ENCODE assay signal across 16 cellular contexts in genomic region chr6:38589367-38589720, GRCh38. TPM values are rescaled to one million over a fixed set of nuclear protein-coding genes. Genes with fewer than 3 reads are reported as not detected.
DNase-seq lines count a peak whose midpoint lies in the region; ATAC-seq and TF ChIP-seq lines count a peak whose summit lies in the region.
"Had no signal": no experiment of that assay in that cellular context is flagged by ENCODE, and none has a peak within 500 bp of the region (broad histone marks: within the 10 kb centered on the region; RNA-seq: fewer than 3 reads in every experiment).

No MANE protein-coding gene starts in this region.

- H4K20me1 ChIP-seq in mammary epithelial cell (ENCODE audit: insufficient read depth, low read length): no peaks in the 10 kb centered on the region

- no peak overlapping the region for H3K4me3 ChIP-seq in mammary epithelial cell (replicated peaks in 1 of 3; ENCODE audit: insufficient read depth in 1 of 3, low read depth in 2 of 3, low read length in 3 of 3)
- no peak overlapping the region for H3K4me3 ChIP-seq in RWPE2 (ENCODE audit: severe bottlenecking)

- CTCF ChIA-PET in mammary epithelial cell (lab: Charles Lee; ENCODE audit: low non-redundant PET) (no interaction called here), MCF 10A (lab: Yijun Ruan, JAX) (no interaction called here)

- dilution Hi-C loops in mammary epithelial cell (cut with HindIII; ENCODE audit: low sequenced_read_pairs): no loop called here

- H3K36me3 Mint-ChIP-seq in MCF 10A (ENCODE audit: insufficient read depth, unreplicated experiment): peaks cover 12% of the 10 kb centered on the region
- H3K36me3 Mint-ChIP-seq in stimulated activated effector memory CD8-positive, alpha-beta T cell treated with anti-CD3 and anti-CD28 coated beads, Interleukin-12 subunit alpha, Interleukin-12 subunit beta, amount 100 ng/mL, for 72 hours: peaks cover 28% of the 10 kb centered on the region

- no peaks in the 10 kb centered on the region for H3K27me3 Mint-ChIP-seq in MCF 10A (ENCODE audit: insufficient read depth, unreplicated experiment)
- H3K27me3 Mint-ChIP-seq: IgD-negative memory B cell had no signal

- peaks cover 5% of the 10 kb centered on the region for H3K4me1 Mint-ChIP-seq in MCF 10A (ENCODE audit: insufficient read depth, unreplicated experiment)
- H3K4me1 Mint-ChIP-seq in stimulated activated effector memory CD8-positive, alpha-beta T cell treated with anti-CD3 and anti-CD28 coated beads, Interleukin-12 subunit alpha, Interleukin-12 subunit beta, amount 100 ng/mL, for 72 hours: no peaks in the 10 kb centered on the region
- H3K4me1 Mint-ChIP-seq: CD14-positive monocyte had no signal

- no peak overlapping the region for H3K4me3 Mint-ChIP-seq in MCF 10A (ENCODE audit: unreplicated experiment)
- no peak overlapping the region for H3K4me3 Mint-ChIP-seq in stimulated activated effector memory CD8-positive, alpha-beta T cell treated with anti-CD3 and anti-CD28 coated beads, Interleukin-12 subunit alpha, Interleukin-12 subunit beta, amount 100 ng/mL, for 72 hours
- H3K4me3 Mint-ChIP-seq: CD14-positive monocyte; CD8-positive, alpha-beta T cell; IgD-negative memory B cell had no signal

- no peaks in the 10 kb centered on the region for H3K79me2 ChIP-seq in mammary epithelial cell (ENCODE audit: insufficient read depth, low read length)

- TF ChIP-seq CTCF in mammary epithelial cell (conservative IDR thresholded peaks at IDR 0.05 in 1 of 2, IDR thresholded peaks at IDR 0.05 in 1 of 2; ENCODE audit: extremely low read depth in 1 of 2, insufficient read depth in 1 of 2, low read depth in 1 of 2, low read length in 2 of 2) (no peak), MCF 10A (IDR thresholded peaks at IDR 0.05; ENCODE audit: unreplicated experiment) (no peak), RWPE2 (IDR thresholded peaks at IDR 0.05; ENCODE audit: poor library complexity, severe bottlenecking) (no peak)

- H3K27ac ChIP-seq in mammary epithelial cell (ENCODE audit: insufficient read depth, low read depth, low read length): peak overlapping the region; percentile 6
- no peak overlapping the region for H3K27ac ChIP-seq in RWPE2 (ENCODE audit: poor library complexity, severe bottlenecking)

- H3K27me3 ChIP-seq in mammary epithelial cell (ENCODE audit: insufficient read depth, low read length) (no peaks in the 10 kb centered on the region), RWPE2 (ENCODE audit: insufficient read depth, poor library complexity, severe bottlenecking) (no peaks in the 10 kb centered on the region)

- H3K4me1 ChIP-seq in mammary epithelial cell (ENCODE audit: insufficient read depth, low read length) (peaks cover 15% of the 10 kb centered on the region), RWPE2 (ENCODE audit: insufficient read depth, poor library complexity, severe bottlenecking) (peaks cover 11% of the 10 kb centered on the region)

- no peak overlapping the region for H3K4me2 ChIP-seq in mammary epithelial cell (ENCODE audit: insufficient read depth, low read depth, low read length)

- in situ Hi-C loops in mammary epithelial cell (cut with MboI; ENCODE audit: low sequenced_read_pairs in 2 of 2): no loop called here

- intact Hi-C loops in mammary epithelial cell (cut with micrococcal nuclease): no loop called here
- intact Hi-C loops in MCF 10A (cut with micrococcal nuclease): no loop called here

- no peaks in the 10 kb centered on the region for H3K9me3 Mint-ChIP-seq in MCF 10A (ENCODE audit: unreplicated experiment)
- H3K9me3 Mint-ChIP-seq in stimulated activated effector memory CD8-positive, alpha-beta T cell treated with anti-CD3 and anti-CD28 coated beads, Interleukin-12 subunit alpha, Interleukin-12 subunit beta, amount 100 ng/mL, for 72 hours: no peaks in the 10 kb centered on the region
- H3K9me3 Mint-ChIP-seq: CD14-positive monocyte; CD8-positive, alpha-beta T cell; IgD-negative memory B cell had no signal

- POLR2A ChIA-PET in MCF 10A (lab: Yijun Ruan, JAX): interaction anchor here (1.5 to 1.7 kb wide), 2 partner anchors 19 to 25 kb away, joined by 3 to 8 read pairs; no protein-coding TSS in a partner anchor

- H3K9me3 ChIP-seq in mammary epithelial cell (replicated peaks; ENCODE audit: insufficient read depth, low read length): no peaks in the 10 kb centered on the region
- no peaks in the 10 kb centered on the region for H3K9me3 ChIP-seq in RWPE2 (ENCODE audit: severe bottlenecking)

- ATAC-seq in RWPE2 (ENCODE audit: low read depth): peak; percentile 27; the same call in 1 of the 3 replicates
- ATAC-seq in esophagus mucosa: peak; percentile 36
- peak; percentile 32 for ATAC-seq in stimulated activated effector memory CD8-positive, alpha-beta T cell treated with anti-CD3 and anti-CD28 coated beads, Interleukin-12 subunit alpha, Interleukin-12 subunit beta, amount 100 ng/mL, for 72 hours
- no peak for ATAC-seq in HG02623 (IDR thresholded peaks at IDR 0.05; ENCODE audit: unreplicated experiment)
- ATAC-seq: CD8-positive, alpha-beta T cell; HCT116 had no signal

- BruUV-seq in mammary epithelial cell (replicated peaks; lab: Mats Ljungman, UMichigan): no TSS peak
- no TSS peak for BruUV-seq in MCF 10A (replicated peaks; lab: Mats Ljungman, UMichigan)

- H2AFZ ChIP-seq in mammary epithelial cell (ENCODE audit: low read depth, low read length): no peak overlapping the region

- no peaks in the 10 kb centered on the region for H3K36me3 ChIP-seq in mammary epithelial cell (ENCODE audit: insufficient read depth, low read length)
- H3K36me3 ChIP-seq in RWPE2 (ENCODE audit: low read depth): no peaks in the 10 kb centered on the region

- H3K9ac ChIP-seq in mammary epithelial cell (ENCODE audit: insufficient read depth, low read length): no peak overlapping the region

- H3K27ac Mint-ChIP-seq in MCF 10A (ENCODE audit: low read depth, unreplicated experiment): no peak overlapping the region
- H3K27ac Mint-ChIP-seq in stimulated activated effector memory CD8-positive, alpha-beta T cell treated with anti-CD3 and anti-CD28 coated beads, Interleukin-12 subunit alpha, Interleukin-12 subunit beta, amount 100 ng/mL, for 72 hours: no peak overlapping the region
- H3K27ac Mint-ChIP-seq: CD14-positive monocyte; CD8-positive, alpha-beta T cell; IgD-negative memory B cell had no signal

- DNase-seq in mammary epithelial cell (no peak), MCF 10A (ENCODE audit: unreplicated experiment) (no peak), RWPE2 (ENCODE audit: low spot score) (no peak), hepatic stellate cell (ENCODE audit: low spot score) (no peak), NOMO-1 treated with DMSO at 0.1 percent for 48 hours (lab: John Stamatoyannopoulos, UW; ENCODE audit: unreplicated experiment) (no peak)
- no peak for DNase-seq in stimulated activated effector memory CD8-positive, alpha-beta T cell treated with anti-CD3 and anti-CD28 coated beads, Interleukin-12 subunit alpha, Interleukin-12 subunit beta, amount 100 ng/mL, for 72 hours (ENCODE audit: low spot score in 2 of 2)
- DNase-seq: CD8-positive, alpha-beta T cell; COR-L47; DMS153; DND-41; GDM1 had no signal

- WGBS in mammary epithelial cell (ENCODE audit: low coverage, missing lambda C conversion rate): 73% methylated on average over 1 of the region's 1 CpG

RNA-seq across cellular contexts. Expression of gene BTBD9, which starts 50.4 kb away (rescaled TPM):
- total RNA-seq in mammary epithelial cell (10 to 100 TPM; 14.8 to 15.0 TPM), MCF 10A (2022) (12.5 and 15.6 TPM in 2 replicates), esophagus mucosa (13.4 TPM)
- polyA plus RNA-seq in mammary epithelial cell: 3.6 TPM
- polyA minus RNA-seq in mammary epithelial cell: 73.1 TPM
